Comparison of ENCODE assay signal across 1 cellular context in genomic region chr1:40476924-40477679, GRCh38.
TF ChIP-seq lines count a peak whose summit lies in the region.

Gene ZFP69 (plus strand): TSS chr1:40477290. CDS start chr1:40479362, 2,072 bp downstream.

TF ChIP-seq in HepG2, 621 proteins besides CTCF, POLR2A, EP300 and RAD21 (continued from another document and continues in another):
- TF ChIP-seq THYN1 (CRISPR knock-in tag; IDR thresholded peaks at IDR 0.05; ENCODE audit: borderline replicate concordance, low read depth) (no peak), ZNF101 (CRISPR knock-in tag; IDR thresholded peaks at IDR 0.05; ENCODE audit: borderline replicate concordance, low read depth) (no peak), KMT2B (CRISPR knock-in tag; IDR thresholded peaks at IDR 0.05) (peak; percentile 87), HES4 (CRISPR knock-in tag; IDR thresholded peaks at IDR 0.05; ENCODE audit: borderline replicate concordance) (peak; percentile 66; the same call in 1 of the 2 replicates), HOXA9 (CRISPR knock-in tag; IDR thresholded peaks at IDR 0.05; ENCODE audit: borderline replicate concordance) (no peak), ZNF24 (IDR thresholded peaks at IDR 0.05) (peak; percentile 98), AFF4 (CRISPR knock-in tag; IDR thresholded peaks at IDR 0.05) (no peak), ARID4A (CRISPR knock-in tag; IDR thresholded peaks at IDR 0.05; ENCODE audit: borderline replicate concordance) (peak; percentile 82), HDAC1 (CRISPR knock-in tag; IDR thresholded peaks at IDR 0.05) (peak; percentile 70; the same call in 1 of the 2 replicates), ZSCAN29 (CRISPR knock-in tag; conservative IDR thresholded peaks at IDR 0.05) (0 out of 2 replicates have a peak, but pooled peaks have one; percentile 16), MXD3 (CRISPR knock-in tag; IDR thresholded peaks at IDR 0.05) (peak; percentile 50; the same call in 1 of the 2 replicates), MTA1 (CRISPR knock-in tag; IDR thresholded peaks at IDR 0.05; ENCODE audit: borderline replicate concordance) (peak; percentile 30; the same call in 1 of the 2 replicates), SMAD3 (CRISPR knock-in tag; IDR thresholded peaks at IDR 0.05) (no peak; the same call in 1 of the 2 replicates), CENPT (CRISPR knock-in tag; IDR thresholded peaks at IDR 0.05; ENCODE audit: low read depth) (peak; percentile 51; the same call in 1 of the 2 replicates), MBD4 (IDR thresholded peaks at IDR 0.05; ENCODE audit: borderline replicate concordance, low read length) (no peak), WIZ (CRISPR knock-in tag; IDR thresholded peaks at IDR 0.05) (no peak), ZNF136 (CRISPR knock-in tag; IDR thresholded peaks at IDR 0.05; ENCODE audit: low read depth) (peak; percentile 67; the same call in 1 of the 2 replicates), CBX5 (CRISPR knock-in tag; IDR thresholded peaks at IDR 0.05; ENCODE audit: borderline replicate concordance) (no peak), HOXA7 (CRISPR knock-in tag; IDR thresholded peaks at IDR 0.05) (no peak), CREB1 (IDR thresholded peaks at IDR 0.05) (no peak), CREB1 (CRISPR knock-in tag; IDR thresholded peaks at IDR 0.05) (no peak), ZFP36L1 (CRISPR knock-in tag; IDR thresholded peaks at IDR 0.05) (0 out of 2 replicates have a peak, but pooled peaks have one; percentile 52), ZNF747 (CRISPR knock-in tag; IDR thresholded peaks at IDR 0.05; ENCODE audit: borderline replicate concordance) (no peak), ZNF770 (CRISPR knock-in tag; IDR thresholded peaks at IDR 0.05) (0 out of 2 replicates have a peak, but pooled peaks have one; percentile 20), ZNF607 (CRISPR knock-in tag; IDR thresholded peaks at IDR 0.05; ENCODE audit: borderline replicate concordance) (peak; percentile 71; the same call in 1 of the 2 replicates), ZSCAN31 (CRISPR knock-in tag; IDR thresholded peaks at IDR 0.05; ENCODE audit: low read depth) (0 out of 2 replicates have a peak, but pooled peaks have one; percentile 30), ZBTB14 (CRISPR knock-in tag; IDR thresholded peaks at IDR 0.05) (peak; percentile 99), ZNF234 (CRISPR knock-in tag; conservative IDR thresholded peaks at IDR 0.05) (0 out of 2 replicates have a peak, but pooled peaks have one; percentile 67), TBX2 (CRISPR knock-in tag; IDR thresholded peaks at IDR 0.05; ENCODE audit: borderline replicate concordance) (peak; percentile 55; the same call in 1 of the 2 replicates), ZNF205 (CRISPR knock-in tag; IDR thresholded peaks at IDR 0.05) (no peak), NR2C2 (CRISPR knock-in tag; IDR thresholded peaks at IDR 0.05; ENCODE audit: borderline replicate concordance) (0 out of 2 replicates have a peak, but pooled peaks have one; percentile 12), BRCA1 (CRISPR knock-in tag; IDR thresholded peaks at IDR 0.05) (0 out of 2 replicates have a peak, but pooled peaks have one; percentile 19), DNMT1 (CRISPR knock-in tag; IDR thresholded peaks at IDR 0.05) (0 out of 2 replicates have a peak, but pooled peaks have one; percentile 47), ZNF260 (CRISPR knock-in tag; IDR thresholded peaks at IDR 0.05; ENCODE audit: borderline replicate concordance, low read depth) (no peak), BRF2 (CRISPR knock-in tag; IDR thresholded peaks at IDR 0.05) (0 out of 2 replicates have a peak, but pooled peaks have one; percentile 54), ZNF230 (CRISPR knock-in tag; IDR thresholded peaks at IDR 0.05) (no peak), ZNF264 (CRISPR knock-in tag; IDR thresholded peaks at IDR 0.05) (no peak), SP4 (CRISPR knock-in tag; IDR thresholded peaks at IDR 0.05) (peak; percentile 60), ZNF142 (CRISPR knock-in tag; IDR thresholded peaks at IDR 0.05) (peak; percentile 81; the same call in 1 of the 2 replicates), ZNF672 (CRISPR knock-in tag; IDR thresholded peaks at IDR 0.05) (no peak), CREBL2 (CRISPR knock-in tag; IDR thresholded peaks at IDR 0.05; ENCODE audit: borderline replicate concordance) (no peak), GFI1 (CRISPR knock-in tag; IDR thresholded peaks at IDR 0.05; ENCODE audit: borderline replicate concordance) (no peak; the same call in 1 of the 2 replicates)
